ENCODE assay signal across 17 cellular contexts in the genomic region with DNA sequence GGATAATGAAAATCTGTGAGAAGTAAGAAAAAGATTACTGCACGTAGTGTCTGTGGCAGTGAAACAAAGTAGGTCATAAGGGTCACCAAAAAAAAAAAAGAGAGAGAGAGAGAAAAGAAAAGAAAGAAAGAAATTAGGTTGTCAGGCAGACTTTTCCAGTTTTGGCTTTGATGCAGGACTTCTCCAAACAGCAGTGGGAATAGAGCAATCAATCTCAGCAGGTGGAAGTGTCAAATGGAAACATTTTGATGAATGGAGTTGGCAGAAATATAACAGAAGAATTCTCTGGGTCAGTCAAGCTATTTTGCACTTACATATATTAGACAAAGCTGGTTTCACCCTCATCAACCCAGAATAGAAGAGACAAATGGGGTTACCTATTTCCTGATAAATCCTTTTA.
DNase-seq lines count a peak whose midpoint lies in the region; ATAC-seq and TF ChIP-seq lines count a peak whose summit lies in the region.
"Had no signal": no experiment of that assay in that cellular context is flagged by ENCODE, and none has a peak within 500 bp of the region (broad histone marks: within the 10 kb centered on the region; RNA-seq: fewer than 3 reads in every experiment).

No MANE protein-coding gene starts in this region.

- H3K9ac ChIP-seq in PC-3 (ENCODE audit: low read length) = no peak overlapping the region

- H3K4me3 ChIP-seq in PC-3 (ENCODE audit: low read length) = no peak overlapping the region
- H3K4me3 ChIP-seq: A549, GM12878 had no signal

- 0 out of 2 replicates have a peak overlapping the region, but pooled peaks have one; percentile 2 for H3K4me2 ChIP-seq in PC-3 (ENCODE audit: low read length)

- POLR2A ChIA-PET in PC-3 (lab: Charles Lee; ENCODE audit: unreplicated experiment) = no interaction called here

- peaks cover 13% of the 10 kb centered on the region; the same call in 1 of the 2 replicates for H3K4me1 ChIP-seq in PC-3 (ENCODE audit: insufficient read depth, low read length)
- H3K4me1 ChIP-seq: A549 had no signal

- H4K20me1 ChIP-seq in PC-3 (ENCODE audit: low read length) = no peaks in the 10 kb centered on the region

- no peak for TF ChIP-seq CTCF in PC-3 (conservative IDR thresholded peaks at IDR 0.05; ENCODE audit: low read depth, low read length)
- no peak for TF ChIP-seq CTCF in GM13976 (IDR thresholded peaks at IDR 0.05; ENCODE audit: borderline replicate concordance, control extremely low read depth, extremely low read depth, insufficient read depth, missing control alignments)
- no peak for TF ChIP-seq CTCF in omental fat pad (IDR thresholded peaks at IDR 0.05)

- no peaks in the 10 kb centered on the region for H3K9me3 ChIP-seq in PC-3 (ENCODE audit: low read length)
- H3K9me3 ChIP-seq: A549 had no signal

- H3K27ac ChIP-seq in PC-3 (ENCODE audit: low read length) = peak overlapping the region; percentile 23
- H3K27ac ChIP-seq: A549, C4-2B had no signal

- in situ Hi-C loops in GM13976 (cut with MboI; ENCODE audit: low sequenced_read_pairs, unreplicated experiment) = no loop called here

- ATAC-seq in PC-3 (no peak), omental fat pad (ENCODE audit: low FRiP score) (no peak)
- ATAC-seq: A549, GM12878 had no signal

- DNase-seq in DMS53 (lab: John Stamatoyannopoulos, UW) = peak; percentile 18
- no peak for DNase-seq in DMS53 treated with DMSO at 0.1 percent for 48 hours (lab: John Stamatoyannopoulos, UW; ENCODE audit: unreplicated experiment)
- DNase-seq in COR-L47 (lab: John Stamatoyannopoulos, UW) = peak; percentile 14
- DNase-seq in NCI-H2227 (lab: John Stamatoyannopoulos, UW; ENCODE audit: unreplicated experiment) = peak; percentile 8
- no peak for DNase-seq in PC-3
- DNase-seq in GM13976 (ENCODE audit: low spot score) = no peak
- no peak for DNase-seq in omental fat pad (ENCODE audit: low spot score)
- no peak for DNase-seq in SIG-M5 (lab: John Stamatoyannopoulos, UW)
- DNase-seq: AML-193; CD4-positive, alpha-beta T cell; DMS153; DND-41; EL; H9 had no signal

- H3K9me2 ChIP-seq in PC-3 (replicated peaks; ENCODE audit: low read length) = no peaks in the 10 kb centered on the region

- BruUV-seq in PC-3 (replicated peaks; lab: Mats Ljungman, UMichigan) = no TSS peak

- no peaks in the 10 kb centered on the region for H3K79me2 ChIP-seq in PC-3 (ENCODE audit: low read length)

- no peaks in the 10 kb centered on the region for H3K27me3 ChIP-seq in PC-3 (ENCODE audit: low read length)

- H3K36me3 ChIP-seq in PC-3 (ENCODE audit: low read depth, low read length) = no peaks in the 10 kb centered on the region

- intact Hi-C loops in PC-3 (cut with micrococcal nuclease) = no loop called here

- H3F3A ChIP-seq in PC-3 (ENCODE audit: low read length, unreplicated experiment) = no peaks in the 10 kb centered on the region

- CTCF ChIA-PET in PC-3 (lab: Charles Lee) = no interaction called here

- no peak overlapping the region for H2AFZ ChIP-seq in PC-3 (ENCODE audit: low read length)

Comparison
In these comparisons a context has a peak if more than half of its experiments do, and no peak if none do; other contexts are left out.
1. DNase-seq: peak in DMS53 (single experiment), COR-L47 (single experiment) and NCI-H2227 (single experiment); none in DMS53 treated with DMSO at 0.1 percent for 48 hours (single experiment), PC-3 (single experiment), GM13976 (single experiment), omental fat pad (single experiment) and SIG-M5 (single experiment).